1 cellular context compared by ENCODE assay signal in the genomic region with DNA sequence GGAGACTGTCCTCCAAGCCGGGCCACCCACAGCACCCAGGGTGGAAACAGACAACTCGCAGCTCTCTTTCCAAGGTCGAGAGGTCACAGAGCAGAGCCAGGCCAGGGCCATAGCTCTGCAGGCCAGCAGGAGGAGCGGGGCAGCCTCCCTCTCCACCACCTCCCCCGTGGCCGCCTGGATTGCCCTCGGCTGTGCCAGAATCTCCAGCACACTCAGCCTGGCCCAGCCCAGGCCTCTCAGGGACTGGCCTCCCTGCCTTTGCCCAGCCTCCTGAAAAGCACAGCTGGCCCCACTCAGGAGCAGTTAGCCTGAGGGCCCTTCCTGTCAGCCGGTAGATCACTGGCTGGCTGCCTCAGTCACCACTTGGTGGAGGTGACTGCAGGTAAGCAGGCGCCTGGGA.
TF ChIP-seq lines count a peak whose summit lies in the region.

No MANE protein-coding gene starts in this region.

TF ChIP-seq in endothelial cell of umbilical vein, 7 proteins besides CTCF, POLR2A, EP300 and RAD21:
- TF ChIP-seq, protein P1, sequence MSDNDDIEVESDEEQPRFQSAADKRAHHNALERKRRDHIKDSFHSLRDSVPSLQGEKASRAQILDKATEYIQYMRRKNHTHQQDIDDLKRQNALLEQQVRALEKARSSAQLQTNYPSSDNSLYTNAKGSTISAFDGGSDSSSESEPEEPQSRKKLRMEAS (IDR thresholded peaks at IDR 0.05; ENCODE audit: insufficient read depth, insufficient read length), result peak; percentile 0
- TF ChIP-seq MYC (IDR thresholded peaks at IDR 0.05; ENCODE audit: low read depth, low read length), result no peak
- TF ChIP-seq FOS (IDR thresholded peaks at IDR 0.05; ENCODE audit: borderline replicate concordance, insufficient read depth, low read length), result no peak
- TF ChIP-seq GATA2 (IDR thresholded peaks at IDR 0.05; ENCODE audit: insufficient read depth, insufficient read length, low read depth, low read length), result no peak
- TF ChIP-seq EZH2 (IDR thresholded peaks at IDR 0.05; ENCODE audit: borderline replicate concordance, low read depth, low read length, severe bottlenecking), result no peak
- TF ChIP-seq POLR2AphosphoS5 (IDR thresholded peaks at IDR 0.05; ENCODE audit: insufficient read depth, low read depth, low read length), result no peak
- TF ChIP-seq JUN (IDR thresholded peaks at IDR 0.05; ENCODE audit: borderline replicate concordance, insufficient read depth, insufficient read length, low read depth), result no peak
